Comparison of ENCODE assay signal across 14 cellular contexts in genomic region chr2:238015705-238016104, GRCh38. TPM values are rescaled to one million over a fixed set of nuclear protein-coding genes. Genes with fewer than 3 reads are reported as not detected.
DNase-seq lines count a peak whose midpoint lies in the region; ATAC-seq and TF ChIP-seq lines count a peak whose summit lies in the region.
"Had no signal": no experiment of that assay in that cellular context is flagged by ENCODE, and none has a peak within 500 bp of the region (broad histone marks: within the 10 kb centered on the region; RNA-seq: fewer than 3 reads in every experiment).

No MANE protein-coding gene starts in this region.

- dilution Hi-C loops in IMR-90 (cut with HindIII; ENCODE audit: low sequenced_read_pairs, unreplicated experiment): no loop called here

- H3K9me1 ChIP-seq in IMR-90 (ENCODE audit: insufficient read depth, low read length): peaks cover 31% of the 10 kb centered on the region

- no peak overlapping the region for H2BK5ac ChIP-seq in IMR-90 (ENCODE audit: low read depth, low read length, poor library complexity, severe bottlenecking)

- no peak overlapping the region for H3K4me3 ChIP-seq in SK-N-SH (ENCODE audit: low read depth in 2 of 2, low read length in 1 of 2)
- H3K4me3 ChIP-seq in IMR-90 (ENCODE audit: insufficient read depth, low read depth, low read length): no peak overlapping the region
- H3K4me3 ChIP-seq in choroid plexus epithelial cell (ENCODE audit: low read depth, low read length): no peak overlapping the region
- no peak overlapping the region for H3K4me3 ChIP-seq in osteoblast (ENCODE audit: insufficient read depth, low read length)
- H3K4me3 ChIP-seq in Peyer's patch: no peak overlapping the region
- H3K4me3 ChIP-seq: esophagus muscularis mucosa, tibial nerve had no signal

- no peak overlapping the region for H3K4ac ChIP-seq in IMR-90 (ENCODE audit: low read depth, low read length)

- no peak overlapping the region for H3K14ac ChIP-seq in IMR-90 (replicated peaks; ENCODE audit: low read depth, low read length)

- CTCF ChIA-PET in SK-N-SH (lab: Yijun Ruan, JAX): interaction anchor here (0.9 to 2.3 kb wide), 3 partner anchors 9 to 158 kb away, joined by 3 to 8 read pairs (median 3); no protein-coding TSS in a partner anchor
- CTCF ChIA-PET in IMR-90 (lab: Yijun Ruan, JAX): interaction anchor here (1.0 kb wide), 1 partner anchor 21 kb away, joined by 3 read pairs; no protein-coding TSS in a partner anchor
- CTCF ChIA-PET in activated CD4-positive, alpha-beta T cell treated with anti-CD3 and anti-CD28 coated beads, Interleukin-2, amount 10 ng/mL, durations not matched to agents 7 days and 5 days (lab: Charles Lee): interaction anchor here (1.2 kb wide), 1 partner anchor 93 kb away, joined by 3 read pairs; no protein-coding TSS in a partner anchor

- H3K9me3 ChIP-seq in SK-N-SH (no peaks in the 10 kb centered on the region), IMR-90 (ENCODE audit: control insufficient read depth, insufficient read depth, low read length) (no peaks in the 10 kb centered on the region), osteoblast (ENCODE audit: low read depth, low read length) (no peaks in the 10 kb centered on the region), Peyer's patch (no peaks in the 10 kb centered on the region)
- H3K9me3 ChIP-seq: esophagus muscularis mucosa, tibial nerve had no signal

- H3K4me2 ChIP-seq in SK-N-SH (no peak overlapping the region), IMR-90 (ENCODE audit: low read depth, low read length) (no peak overlapping the region), osteoblast (ENCODE audit: insufficient read depth, low read length) (no peak overlapping the region)

- H3K27me3 ChIP-seq in SK-N-SH (ENCODE audit: insufficient read depth): no peaks in the 10 kb centered on the region
- no peaks in the 10 kb centered on the region for H3K27me3 ChIP-seq in IMR-90 (ENCODE audit: control insufficient read depth, insufficient read depth, low read length)
- H3K27me3 ChIP-seq in osteoblast (ENCODE audit: insufficient read depth, low read length): no peaks in the 10 kb centered on the region
- H3K27me3 ChIP-seq in Peyer's patch: no peaks in the 10 kb centered on the region
- H3K27me3 ChIP-seq: esophagus muscularis mucosa, tibial nerve had no signal

- no peak overlapping the region for H4K8ac ChIP-seq in IMR-90 (ENCODE audit: low read depth in 2 of 2, low read length in 2 of 2)

- H3K79me2 ChIP-seq in SK-N-SH (ENCODE audit: insufficient read depth): peaks cover 7% of the 10 kb centered on the region; the same call in 1 of the 2 replicates
- H3K79me2 ChIP-seq in osteoblast (ENCODE audit: insufficient read depth, low read length): peaks cover 1% of the 10 kb centered on the region

- H3K4me3 Mint-ChIP-seq in activated CD4-positive, alpha-beta T cell treated with anti-CD3 and anti-CD28 coated beads, Interleukin-2, amount 10 ng/mL, durations not matched to agents 7 days and 5 days: no peak overlapping the region

- WGBS in SK-N-SH (ENCODE audit: low lambda C conversion rate): 90% methylated on average over 3 of the region's 4 CpGs
- WGBS in IMR-90 (ENCODE audit: extremely low coverage in 2 of 2, insufficient read length in 1 of 2), 2 experiments: 40% methylated on average over 2 of the region's 4 CpGs; no CpG with 5 or more reads in 1 of the 2 experiments

- H3K36me3 ChIP-seq in SK-N-SH (replicated peaks in 1 of 2; ENCODE audit: control insufficient read depth in 1 of 2, insufficient read depth in 2 of 2, low read length in 1 of 2) (peaks cover 13 to 26% of the 10 kb centered on the region in 2 experiments), IMR-90 (ENCODE audit: control insufficient read depth, insufficient read depth, low read length) (peaks cover 4% of the 10 kb centered on the region), osteoblast (ENCODE audit: insufficient read depth, low read length) (peaks cover 6% of the 10 kb centered on the region), Peyer's patch (peaks cover 0 to 9% (median 0%) of the 10 kb centered on the region in 3 donors)

- H4K20me1 ChIP-seq in SK-N-SH (ENCODE audit: insufficient read depth) (no peaks in the 10 kb centered on the region), IMR-90 (ENCODE audit: insufficient read depth, low read length) (peaks cover 10% of the 10 kb centered on the region; the same call in 1 of the 2 replicates), osteoblast (ENCODE audit: insufficient read depth, low read length) (peaks cover 3% of the 10 kb centered on the region)

- no peak overlapping the region for H2BK120ac ChIP-seq in IMR-90 (ENCODE audit: low read depth, low read length)

- H3K79me1 ChIP-seq in IMR-90 (ENCODE audit: low read depth in 1 of 2, low read length in 2 of 2): peaks cover 26 to 59% of the 10 kb centered on the region in 2 experiments

- BruUV-seq in IMR-90 (replicated peaks; lab: Mats Ljungman, UMichigan): no TSS peak

- H2AFZ ChIP-seq in SK-N-SH (ENCODE audit: low read depth): no peak overlapping the region
- H2AFZ ChIP-seq in IMR-90 (replicated peaks; ENCODE audit: low read length, poor library complexity): no peak overlapping the region
- no peak overlapping the region for H2AFZ ChIP-seq in osteoblast (ENCODE audit: low read length)

- H2BK15ac ChIP-seq in IMR-90 (ENCODE audit: low read depth, low read length): no peak overlapping the region

- no peaks in the 10 kb centered on the region for H3K27me3 Mint-ChIP-seq in activated CD4-positive, alpha-beta T cell treated with anti-CD3 and anti-CD28 coated beads, Interleukin-2, amount 10 ng/mL, durations not matched to agents 7 days and 5 days

- no peak overlapping the region for H3K9ac ChIP-seq in SK-N-SH
- no peak overlapping the region for H3K9ac ChIP-seq in IMR-90 (ENCODE audit: low read depth, low read length)

- H3K18ac ChIP-seq in IMR-90 (ENCODE audit: low read depth, low read length): no peak overlapping the region

- TF ChIP-seq EP300 in SK-N-SH (IDR thresholded peaks at IDR 0.05; ENCODE audit: borderline replicate concordance in 1 of 2, low read depth in 1 of 2, low read length in 1 of 2): no peak

- peaks cover 7% of the 10 kb centered on the region for H3K4me1 Mint-ChIP-seq in activated CD4-positive, alpha-beta T cell treated with anti-CD3 and anti-CD28 coated beads, Interleukin-2, amount 10 ng/mL, durations not matched to agents 7 days and 5 days

- no peaks in the 10 kb centered on the region for H3F3A ChIP-seq in SK-N-SH (replicated peaks; ENCODE audit: insufficient read depth)

- H3K27ac ChIP-seq in SK-N-SH (ENCODE audit: low read depth in 2 of 2, low read length in 1 of 2) (no peak overlapping the region), IMR-90 (ENCODE audit: insufficient read depth, low read length) (no peak overlapping the region), osteoblast (ENCODE audit: low read depth, low read length) (no peak overlapping the region), Peyer's patch (no peak overlapping the region)
- H3K27ac ChIP-seq: esophagus muscularis mucosa, tibial nerve had no signal

- POLR2A ChIA-PET in SK-N-SH (lab: Yijun Ruan, JAX): no interaction called here
- POLR2A ChIA-PET in IMR-90 (lab: Charles Lee; ENCODE audit: unreplicated experiment): no interaction called here
- POLR2A ChIA-PET in activated CD4-positive, alpha-beta T cell treated with anti-CD3 and anti-CD28 coated beads, Interleukin-2, amount 10 ng/mL, durations not matched to agents 7 days and 5 days (lab: Charles Lee): no interaction called here

- peak; percentile 40 for TF ChIP-seq CTCF in SK-N-SH (IDR thresholded peaks at IDR 0.05)
- TF ChIP-seq CTCF in IMR-90 (conservative IDR thresholded peaks at IDR 0.05; ENCODE audit: low read depth, low read length): no peak
- peak; percentile 44 for TF ChIP-seq CTCF in choroid plexus epithelial cell (conservative IDR thresholded peaks at IDR 0.05; ENCODE audit: low read depth, low read length)
- TF ChIP-seq CTCF in osteoblast (IDR thresholded peaks at IDR 0.05; ENCODE audit: extremely low read depth, low read depth, low read length): peak; percentile 17
- peak in 2 of 6 experiments; percentile 4 to 7 for TF ChIP-seq CTCF in Peyer's patch (IDR thresholded peaks at IDR 0.05)

- ATAC-seq in SK-N-SH treated with all-trans-retinoic acid at 6 μM for 48 hours (no peak; the same call in 2 of the 3 replicates), IMR-90 (ENCODE audit: low read depth) (no peak)

- no peaks in the 10 kb centered on the region for H3K9me2 ChIP-seq in SK-N-SH

- H3K27ac Mint-ChIP-seq in activated CD4-positive, alpha-beta T cell treated with anti-CD3 and anti-CD28 coated beads, Interleukin-2, amount 10 ng/mL, durations not matched to agents 7 days and 5 days: no peak overlapping the region

- no peak overlapping the region for H2BK20ac ChIP-seq in IMR-90 (ENCODE audit: low read depth, low read length)

- H3K9me3 Mint-ChIP-seq in activated CD4-positive, alpha-beta T cell treated with anti-CD3 and anti-CD28 coated beads, Interleukin-2, amount 10 ng/mL, durations not matched to agents 7 days and 5 days: no peaks in the 10 kb centered on the region

- H3K23ac ChIP-seq in IMR-90 (ENCODE audit: low read depth, low read length): no peak overlapping the region

- no peak overlapping the region for H2AK9ac ChIP-seq in IMR-90 (replicated peaks; ENCODE audit: low read depth, low read length, poor library complexity)

- H3K4me1 ChIP-seq in SK-N-SH (ENCODE audit: control insufficient read depth in 1 of 2, insufficient read depth in 2 of 2, low read depth in 1 of 2, low read length in 1 of 2): peaks cover 0 to 12% of the 10 kb centered on the region in 2 experiments; a peak in 1 of 4 replicates
- peaks cover 6% of the 10 kb centered on the region; the same call in 1 of the 2 replicates for H3K4me1 ChIP-seq in IMR-90 (ENCODE audit: control insufficient read depth, insufficient read depth, low read length)
- H3K4me1 ChIP-seq in osteoblast (ENCODE audit: insufficient read depth, low read length): peaks cover 7% of the 10 kb centered on the region
- no peaks in the 10 kb centered on the region for H3K4me1 ChIP-seq in Peyer's patch
- H3K4me1 ChIP-seq: esophagus muscularis mucosa, tibial nerve had no signal

- H4K91ac ChIP-seq in IMR-90 (ENCODE audit: insufficient read depth, low read depth, low read length): no peak overlapping the region

- H3K56ac ChIP-seq in IMR-90 (ENCODE audit: extremely low read depth, insufficient read depth, low read length): no peak overlapping the region

- intact Hi-C loops in IMR-90 (cut with micrococcal nuclease): no loop called here

- DNase-seq in SK-N-SH (peak; percentile 36), IMR-90 (no peak), choroid plexus epithelial cell (ENCODE audit: low read depth) (no peak), osteoblast (ENCODE audit: insufficient read length, low spot score, missing footprints) (no peak), Peyer's patch (no peak), OCI-M2 (lab: John Stamatoyannopoulos, UW; ENCODE audit: unreplicated experiment) (no peak)
- DNase-seq in activated CD4-positive, alpha-beta T cell treated with anti-CD3 and anti-CD28 coated beads, Interleukin-2, amount 10 ng/mL, durations not matched to agents 7 days and 5 days: no peak
- DNase-seq: activated CD4-positive, CD25-positive, alpha-beta regulatory T cell treated with anti-CD3 and anti-CD28 coated beads, Interleukin-2, amount 50 U/mL, for 72 hours; activated gamma-delta T cell treated with Interleukin-2 at 50 U/mL for 16 hours; NCI-H1417 treated with DMSO at 0.1 percent for 48 hours; NCI-H69 had no signal

- peak overlapping the region; percentile 24; the same call in 1 of the 2 replicates for H2AK5ac ChIP-seq in IMR-90 (ENCODE audit: low read depth, low read length)

- in situ Hi-C loops in IMR-90 (cut with MboI; ENCODE audit: low sequenced_read_pairs): no loop called here

- TF ChIP-seq POLR2A in IMR-90 (IDR thresholded peaks at IDR 0.05; ENCODE audit: low read depth, low read length) (no peak), Peyer's patch (IDR thresholded peaks at IDR 0.05) (no peak)

- H4K5ac ChIP-seq in IMR-90 (ENCODE audit: low read depth, low read length): no peak overlapping the region

- peak; percentile 37; the same call in 1 of the 2 replicates for TF ChIP-seq RAD21 in SK-N-SH (IDR thresholded peaks at IDR 0.05; ENCODE audit: low read length)
- no peak for TF ChIP-seq RAD21 in IMR-90 (IDR thresholded peaks at IDR 0.05; ENCODE audit: low read length)

- peaks cover 37% of the 10 kb centered on the region for H3K36me3 Mint-ChIP-seq in activated CD4-positive, alpha-beta T cell treated with anti-CD3 and anti-CD28 coated beads, Interleukin-2, amount 10 ng/mL, durations not matched to agents 7 days and 5 days (ENCODE audit: low read depth)

RNA-seq across cellular contexts. Expression of gene SCLY, which starts 45.1 kb away (rescaled TPM):
- polyA plus RNA-seq in SK-N-SH (2012; rRNA removed) (19.1 and 20.9 TPM in 2 replicates), IMR-90 (2012; rRNA removed) (10.5 and 11.5 TPM in 2 replicates)
- polyA plus RNA-seq in SK-N-SH (2012; cell fraction: cytosol; rRNA removed): 13.0 and 17.2 TPM in 2 replicates
- 25.5 and 29.9 TPM in 2 replicates for polyA plus RNA-seq in SK-N-SH (2012; cell fraction: nucleus; rRNA removed)
- total RNA-seq in IMR-90 (2012; rRNA removed) (8.6 and 12.2 TPM in 2 replicates), osteoblast (11.6 and 12.4 TPM in 2 replicates), Peyer's patch (10 to 100 TPM; 13.2 to 45.2 (median 24.2) TPM)
- polyA plus RNA-seq in IMR-90 (2012; cell fraction: cytosol; rRNA removed): 6.0 and 9.5 TPM in 2 replicates
- polyA plus RNA-seq in IMR-90 (2012; cell fraction: nucleus; rRNA removed; ENCODE audit: low replicate concordance): 17.5 and 22.5 TPM in 2 replicates
- total RNA-seq in activated CD4-positive, alpha-beta T cell treated with anti-CD3 and anti-CD28 coated beads, Interleukin-2, amount 10 ng/mL, durations not matched to agents 7 days and 5 days: 10 to 100 TPM; 27.1 to 30.0 TPM

RNA-seq across cellular contexts. Expression of gene UBE2F, which starts 48.9 kb away (rescaled TPM):
- 56.9 and 66.9 TPM in 2 replicates for polyA plus RNA-seq in SK-N-SH (2012; rRNA removed)
- 78.1 and 79.9 TPM in 2 replicates for polyA plus RNA-seq in SK-N-SH (2012; cell fraction: cytosol; rRNA removed)
- polyA plus RNA-seq in SK-N-SH (2012; cell fraction: nucleus; rRNA removed): 14.3 and 22.2 TPM in 2 replicates
- 44.6 and 59.4 TPM in 2 replicates for total RNA-seq in IMR-90 (2012; rRNA removed)
- polyA plus RNA-seq in IMR-90 (2012; rRNA removed): 53.5 and 59.8 TPM in 2 replicates
- 23.3 and 29.7 TPM in 2 replicates for polyA plus RNA-seq in IMR-90 (2012; cell fraction: cytosol; rRNA removed)
- polyA plus RNA-seq in IMR-90 (2012; cell fraction: nucleus; rRNA removed; ENCODE audit: low replicate concordance): 12.9 and 38.5 TPM in 2 replicates
- 39.8 and 45.1 TPM in 2 replicates for total RNA-seq in osteoblast
- 10 to 100 TPM; 21.5 to 67.7 (median 50.3) TPM for total RNA-seq in Peyer's patch
- total RNA-seq in activated CD4-positive, alpha-beta T cell treated with anti-CD3 and anti-CD28 coated beads, Interleukin-2, amount 10 ng/mL, durations not matched to agents 7 days and 5 days: 10 to 100 TPM; 71.4 to 80.5 TPM
